23 cellular contexts compared by ENCODE assay signal in genomic region chr3:65449841-65450416, GRCh38.
"Had no signal": no experiment of that assay in that cellular context is flagged by ENCODE, and none has a peak within 500 bp of the region (broad histone marks: within the 10 kb centered on the region; RNA-seq: fewer than 3 reads in every experiment).

No MANE protein-coding gene starts in this region.

- H3K27ac ChIP-seq: epithelial cell of prostate, esophagus squamous epithelium, gastrocnemius medialis, heart right ventricle, left lung, lower lobe of right lung had no signal

- H3K27me3 Mint-ChIP-seq: dendritic cell treated with granulocyte-macrophage colony-stimulating factor and Interleukin-4, amounts not matched to agents 40 ng/mL and 50 ng/mL, for 4 days; effector memory CD8-positive, alpha-beta T cell; naive thymus-derived CD4-positive, alpha-beta T cell had no signal

- H3K9me3 ChIP-seq: esophagus squamous epithelium, gastrocnemius medialis, heart right ventricle, left lung, lower lobe of right lung had no signal

- H3K36me3 Mint-ChIP-seq: naive thymus-derived CD4-positive, alpha-beta T cell had no signal

- ATAC-seq: effector memory CD8-positive, alpha-beta T cell; esophagus mucosa; gastrocnemius medialis; heart right ventricle; left cardiac atrium; left lung; left ventricle myocardium superior; lower lobe of right lung; naive thymus-derived CD4-positive, alpha-beta T cell had no signal

- H3K27me3 ChIP-seq: esophagus squamous epithelium, gastrocnemius medialis, heart right ventricle, left lung had no signal

- H3K27ac Mint-ChIP-seq: dendritic cell treated with granulocyte-macrophage colony-stimulating factor and Interleukin-4, amounts not matched to agents 40 ng/mL and 50 ng/mL, for 4 days; effector memory CD8-positive, alpha-beta T cell; endodermal cell; naive thymus-derived CD4-positive, alpha-beta T cell had no signal

- H3K4me1 ChIP-seq: esophagus squamous epithelium, gastrocnemius medialis, heart right ventricle, left lung, lower lobe of right lung had no signal

- DNase-seq: cortex of kidney; effector CD8-positive, alpha-beta T cell; effector memory CD8-positive, alpha-beta T cell; endodermal cell; erythroblast; esophagus squamous epithelium; foreskin fibroblast; foreskin melanocyte; gastrocnemius medialis; glutamatergic neuron; head of caudate nucleus; heart right ventricle; hippocampal formation; left cardiac atrium; left lung; left ventricle myocardium superior; lower lobe of right lung; mesenchymal stem cell; midbrain; naive thymus-derived CD4-positive, alpha-beta T cell had no signal

- H3K9me3 Mint-ChIP-seq: dendritic cell treated with granulocyte-macrophage colony-stimulating factor and Interleukin-4, amounts not matched to agents 40 ng/mL and 50 ng/mL, for 4 days; endodermal cell had no signal

- H3K4me3 ChIP-seq: esophagus squamous epithelium, gastrocnemius medialis, heart right ventricle, left lung, lower lobe of right lung had no signal

- H3K4me3 Mint-ChIP-seq: dendritic cell treated with granulocyte-macrophage colony-stimulating factor and Interleukin-4, amounts not matched to agents 40 ng/mL and 50 ng/mL, for 4 days; effector memory CD8-positive, alpha-beta T cell; endodermal cell; naive thymus-derived CD4-positive, alpha-beta T cell had no signal

- H3K4me1 Mint-ChIP-seq: naive thymus-derived CD4-positive, alpha-beta T cell had no signal

- H3K36me3 ChIP-seq: gastrocnemius medialis, left lung, lower lobe of right lung had no signal
